Comparison of ENCODE assay signal across 34 cellular contexts in the genomic region with DNA sequence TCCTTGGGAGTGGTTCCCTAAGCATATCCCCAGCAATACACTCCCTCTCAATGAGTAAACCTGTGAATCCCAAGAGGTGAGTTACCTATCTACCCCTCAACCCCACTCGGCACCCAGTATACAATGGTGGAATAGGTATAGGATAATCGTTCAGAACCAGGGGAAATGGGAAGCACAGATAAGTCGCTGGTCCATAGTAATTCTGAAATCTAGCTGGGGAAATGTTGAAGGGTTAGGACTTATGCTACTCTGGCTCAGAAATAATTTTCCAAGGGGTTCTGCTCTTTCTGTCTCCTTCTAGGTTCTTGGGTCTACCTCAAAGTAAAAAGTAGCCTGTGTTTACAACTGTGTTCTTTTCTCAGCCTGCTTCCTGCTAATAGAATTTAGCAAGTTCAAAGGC.
"Had no signal": no experiment of that assay in that cellular context is flagged by ENCODE, and none has a peak within 500 bp of the region (broad histone marks: within the 10 kb centered on the region; RNA-seq: fewer than 3 reads in every experiment).

No MANE protein-coding gene starts in this region.

- H3K36me3 ChIP-seq: MG63 had no signal

- DNase-seq: Karpas-422, Kasumi-1, MG63, MM.1S, MV-4-11, NCI-H1048, NCI-H1092, NCI-H1092 treated with DMSO at 0.1 percent for 48 hours, NCI-H1105, NCI-H1105 treated with DMSO at 0.1 percent for 48 hours, NCI-H1417, NCI-H1417 treated with DMSO at 0.1 percent for 48 hours, NCI-H1436, NCI-H1436 treated with DMSO at 0.1 percent for 48 hours, NCI-H146, NCI-H1694, NCI-H1694 treated with DMSO at 0.1 percent for 48 hours, NCI-H187, NCI-H187 treated with DMSO at 0.1 percent for 48 hours, NCI-H1930, NCI-H2029, NCI-H2029 treated with DMSO at 0.1 percent for 48 hours, NCI-H2081, NCI-H2081 treated with DMSO at 0.1 percent for 48 hours, NCI-H2107, NCI-H2171, NCI-H2171 treated with DMSO at 0.1 percent for 48 hours, NCI-H2227 treated with DMSO at 0.1 percent for 48 hours, NCI-H226, NCI-H345, NCI-H446, NCI-H446 treated with DMSO at 0.1 percent for 48 hours, NCI-H510A, NCI-H510A treated with DMSO at 0.1 percent for 48 hours had no signal

- H3K4me3 ChIP-seq: MG63 had no signal
